8 cellular contexts compared by ENCODE assay signal in the genomic region with DNA sequence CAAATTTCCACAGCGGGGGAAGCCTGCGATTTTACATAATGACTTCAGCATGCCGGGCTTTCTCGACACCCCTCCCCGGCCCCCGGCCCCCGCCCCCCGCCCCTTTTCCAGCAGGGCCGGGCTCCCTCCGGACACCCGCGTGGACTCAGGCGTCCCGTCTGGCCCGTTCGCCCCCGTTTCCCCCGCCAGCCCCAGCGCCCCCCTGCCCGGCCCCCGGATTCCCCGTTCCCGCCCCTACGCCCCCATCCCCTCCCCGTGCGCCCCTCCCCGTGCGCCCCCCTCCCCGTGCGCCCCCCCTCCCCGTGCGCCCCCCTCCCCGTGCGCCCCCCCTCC. TPM values are rescaled to one million over a fixed set of nuclear protein-coding genes. Genes with fewer than 3 reads are reported as not detected.
DNase-seq lines count a peak whose midpoint lies in the region; ATAC-seq and TF ChIP-seq lines count a peak whose summit lies in the region.

No MANE protein-coding gene starts in this region.

- TF ChIP-seq CTCF in DND-41 (IDR thresholded peaks at IDR 0.05; ENCODE audit: borderline replicate concordance, extremely low read depth, low read length, poor library complexity, severe bottlenecking) (no peak), OCI-LY3 (IDR thresholded peaks at IDR 0.05; ENCODE audit: low read depth, low read length) (no peak), gastroesophageal sphincter (IDR thresholded peaks at IDR 0.05) (no peak)

- H3K4me3 ChIP-seq in DND-41 (ENCODE audit: low read depth in 1 of 2, low read length in 2 of 2): peak overlapping the region in 1 of 2 experiments; percentile 57; a peak in 3 of 4 replicates
- peak overlapping the region; percentile 79 for H3K4me3 ChIP-seq in OCI-LY3 (ENCODE audit: low read length)
- peak overlapping the region; percentile 62 to 82 for H3K4me3 ChIP-seq in gastroesophageal sphincter
- peak overlapping the region; percentile 9 for H3K4me3 ChIP-seq in skeletal muscle cell (ENCODE audit: low read depth, low read length)

- no peak for TF ChIP-seq POLR2A in gastroesophageal sphincter (IDR thresholded peaks at IDR 0.05)

- 0% methylated on average over 4 of the region's 34 CpGs; no CpG with 5 or more reads in 1 of the 2 donors for WGBS in gastroesophageal sphincter (ENCODE audit: low coverage in 1 of 2), 2 donors

- no peak for DNase-seq in DND-41
- DNase-seq in skeletal muscle cell (ENCODE audit: low read depth): no peak
- no peak for DNase-seq in NCI-H510A (lab: John Stamatoyannopoulos, UW)
- no peak for DNase-seq in iPS-NIHi7 (ENCODE audit: extremely low spot score)
- no peak for DNase-seq in stimulated activated CD4-positive, alpha-beta T cell treated with anti-CD3 and anti-CD28 coated beads, Interleukin-2, amount 100 ng/mL, for 24 hours
- DNase-seq in effector CD8-positive, alpha-beta T cell (lab: John Stamatoyannopoulos, UW): no peak

- H3K9me3 ChIP-seq in DND-41 (ENCODE audit: insufficient read depth, low read length, severe bottlenecking) (no peaks in the 10 kb centered on the region), OCI-LY3 (ENCODE audit: insufficient read depth, low read length) (no peaks in the 10 kb centered on the region), gastroesophageal sphincter (no peaks in the 10 kb centered on the region)

- H3K79me2 ChIP-seq in DND-41 (ENCODE audit: insufficient read depth, low read length) (no peaks in the 10 kb centered on the region), OCI-LY3 (ENCODE audit: low read length) (peaks cover 32% of the 10 kb centered on the region)

- no peak for TF ChIP-seq EP300 in gastroesophageal sphincter (IDR thresholded peaks at IDR 0.05)

- no peak overlapping the region for H2AFZ ChIP-seq in DND-41 (ENCODE audit: low read depth, low read length)
- H2AFZ ChIP-seq in OCI-LY3 (ENCODE audit: low read depth, low read length): peak overlapping the region; percentile 43; the same call in 1 of the 2 replicates

- H4K20me1 ChIP-seq in DND-41 (ENCODE audit: insufficient read depth, low read length): no peaks in the 10 kb centered on the region
- H4K20me1 ChIP-seq in OCI-LY3 (ENCODE audit: insufficient read depth, low read length): peaks cover 13% of the 10 kb centered on the region

- H3K4me2 ChIP-seq in DND-41 (ENCODE audit: insufficient read depth, low read length) (peak overlapping the region; percentile 88), OCI-LY3 (ENCODE audit: low read length) (peak overlapping the region; percentile 96)

- no peaks in the 10 kb centered on the region for H3K36me3 ChIP-seq in DND-41 (ENCODE audit: insufficient read depth, low read length)
- peaks cover 21% of the 10 kb centered on the region for H3K36me3 ChIP-seq in OCI-LY3 (replicated peaks; ENCODE audit: low read depth, low read length)
- no peaks in the 10 kb centered on the region for H3K36me3 ChIP-seq in gastroesophageal sphincter

- H3K27ac ChIP-seq in DND-41 (ENCODE audit: low read length) (no peak overlapping the region), OCI-LY3 (ENCODE audit: low read length) (peak overlapping the region; percentile 63), gastroesophageal sphincter (peak overlapping the region; percentile 88 to 99 (median 96))

- H3K27me3 ChIP-seq in DND-41 (ENCODE audit: insufficient read depth, low read length, poor library complexity) (peaks cover 17% of the 10 kb centered on the region), OCI-LY3 (ENCODE audit: low read depth, low read length) (no peaks in the 10 kb centered on the region), gastroesophageal sphincter (no peaks in the 10 kb centered on the region)

- H3K4me1 ChIP-seq in DND-41 (ENCODE audit: insufficient read depth, low read length) (peaks cover 45% of the 10 kb centered on the region), OCI-LY3 (ENCODE audit: low read length) (peaks cover 39% of the 10 kb centered on the region), gastroesophageal sphincter (peaks cover 0 to 57% (median 20%) of the 10 kb centered on the region in 3 donors)

- ATAC-seq in DND-41 (ENCODE audit: insufficient read depth, low read depth): no peak
- ATAC-seq in gastroesophageal sphincter: no peak

- H3K9ac ChIP-seq in DND-41 (ENCODE audit: low read depth, low read length) (peak overlapping the region; percentile 58; the same call in 1 of the 2 replicates), OCI-LY3 (ENCODE audit: low read length) (peak overlapping the region; percentile 74)

RNA-seq across cellular contexts. Expression of gene NFATC1, which starts 0.5 kb away (rescaled TPM):
- total RNA-seq in gastroesophageal sphincter: 10 to 100 TPM; 13.1 to 21.3 (median 16.2) TPM
